ENCODE assay signal across 13 cellular contexts in the genomic region with DNA sequence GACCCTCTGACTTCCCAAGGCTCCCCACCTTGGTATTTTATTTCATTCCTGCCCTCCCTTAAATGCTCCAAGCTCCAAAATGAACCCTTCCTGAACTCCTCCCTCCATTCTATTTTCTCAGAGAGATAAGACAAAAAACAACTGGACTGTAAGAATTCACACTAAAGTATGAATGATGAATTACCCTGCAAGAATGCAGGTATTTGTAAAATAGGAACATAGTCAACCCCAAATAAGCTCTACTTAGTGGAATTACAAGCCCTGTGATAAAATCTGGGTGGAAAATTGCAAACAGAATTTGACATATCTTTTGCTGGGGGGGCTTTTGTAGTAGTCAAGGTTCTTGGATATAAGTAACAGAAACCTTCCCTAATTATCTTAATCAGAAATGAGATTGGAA.
A peak's percentile ranks its signal among the peaks of the same experiment; 100 is the strongest.
DNase-seq lines count a peak whose midpoint lies in the region; TF ChIP-seq lines count a peak whose summit lies in the region.
"Had no signal": no experiment of that assay in that cellular context is flagged by ENCODE, and none has a peak within 500 bp of the region (broad histone marks: within the 10 kb centered on the region; RNA-seq: fewer than 3 reads in every experiment).

No MANE protein-coding gene starts in this region.

- H3F3A ChIP-seq in PC-9 (ENCODE audit: insufficient read depth, low read depth) = peaks cover 29% of the 10 kb centered on the region

- H3K23ac ChIP-seq in H9 (ENCODE audit: insufficient read length, low read depth, low read length) = no peak overlapping the region

- no peak overlapping the region for H4K8ac ChIP-seq in H9 (replicated peaks; ENCODE audit: insufficient read length, low read depth, low read length)

- H4K5ac ChIP-seq in H9 (ENCODE audit: insufficient read length, low read depth, low read length) = no peak overlapping the region

- no peak overlapping the region for H3K4me3 Mint-ChIP-seq in H9
- H3K4me3 Mint-ChIP-seq in progenitor cell of endocrine pancreas (ENCODE audit: low read depth) = no peak overlapping the region
- no peak overlapping the region for H3K4me3 Mint-ChIP-seq in MCF 10A (ENCODE audit: unreplicated experiment)
- H3K4me3 Mint-ChIP-seq: B cell; CD4-positive, alpha-beta T cell had no signal

- H3K18ac ChIP-seq in H9 (ENCODE audit: insufficient read length, low read depth, low read length) = no peak overlapping the region

- no peak overlapping the region for H2BK5ac ChIP-seq in H9 (ENCODE audit: insufficient read length, low read length)

- H3K56ac ChIP-seq in H9 (ENCODE audit: insufficient read length, low read depth, low read length) = no peak overlapping the region

- H3K4me1 ChIP-seq in H9 (ENCODE audit: insufficient read depth, low read length) (peaks cover 24% of the 10 kb centered on the region; the same call in 1 of the 2 replicates), PC-9 (replicated peaks; ENCODE audit: insufficient read depth) (peaks cover 68% of the 10 kb centered on the region), hepatocyte (ENCODE audit: insufficient read depth) (peaks cover 28% of the 10 kb centered on the region), osteoblast (ENCODE audit: insufficient read depth, low read length) (no peaks in the 10 kb centered on the region)

- POLR2A ChIA-PET in PC-9 (lab: Charles Lee; ENCODE audit: unreplicated experiment) (interaction anchor here (0.6 to 0.7 kb wide), 4 partner anchors 49 to 194 kb away, joined by 3 to 4 read pairs (median 3); no protein-coding TSS in a partner anchor), MCF 10A (lab: Yijun Ruan, JAX) (no interaction called here)

- intact Hi-C loops in PC-9 (cut with micrococcal nuclease; ENCODE audit: unreplicated experiment) (no loop called here), MCF 10A (cut with micrococcal nuclease) (no loop called here)

- H3K9me3 Mint-ChIP-seq in H9 (peaks cover 0 to 6% of the 10 kb centered on the region in 2 experiments; a peak in 2 of 5 replicates), progenitor cell of endocrine pancreas (ENCODE audit: low read depth) (peaks cover 4% of the 10 kb centered on the region), MCF 10A (ENCODE audit: unreplicated experiment) (no peaks in the 10 kb centered on the region)
- H3K9me3 Mint-ChIP-seq: CD4-positive, alpha-beta T cell had no signal

- H4K20me1 ChIP-seq in H9 (ENCODE audit: control insufficient read depth, insufficient read depth, insufficient read length) (no peaks in the 10 kb centered on the region), PC-9 (ENCODE audit: insufficient read depth) (no peaks in the 10 kb centered on the region), hepatocyte (ENCODE audit: insufficient read depth, poor library complexity, severe bottlenecking) (no peaks in the 10 kb centered on the region), osteoblast (ENCODE audit: insufficient read depth, low read length) (no peaks in the 10 kb centered on the region)

- H3K79me2 ChIP-seq in H9 (ENCODE audit: insufficient read depth, low read length) (no peaks in the 10 kb centered on the region), PC-9 (ENCODE audit: low read depth) (no peaks in the 10 kb centered on the region), hepatocyte (no peaks in the 10 kb centered on the region), osteoblast (ENCODE audit: insufficient read depth, low read length) (no peaks in the 10 kb centered on the region)

- no peaks in the 10 kb centered on the region for H3K36me3 ChIP-seq in PC-9 (ENCODE audit: low read depth)
- H3K36me3 ChIP-seq in hepatocyte (replicated peaks; ENCODE audit: insufficient read depth, low read depth) = no peaks in the 10 kb centered on the region
- no peaks in the 10 kb centered on the region for H3K36me3 ChIP-seq in osteoblast (ENCODE audit: insufficient read depth, low read length)

- H3K9ac ChIP-seq in H9 (ENCODE audit: extremely low read depth, insufficient read length, low read length) = no peak overlapping the region

- H3K27ac ChIP-seq in H9 (ENCODE audit: insufficient read length, low read depth, low read length) = no peak overlapping the region
- H3K27ac ChIP-seq in PC-9 = peak overlapping the region; percentile 91
- peak overlapping the region; percentile 97 for H3K27ac ChIP-seq in hepatocyte
- no peak overlapping the region for H3K27ac ChIP-seq in osteoblast (ENCODE audit: low read depth, low read length)

- H3K36me3 Mint-ChIP-seq in H9 (ENCODE audit: insufficient read depth in 1 of 3, low read depth in 3 of 3) = peaks cover 0 to 12% (median 0%) of the 10 kb centered on the region in 3 experiments; a peak in 4 of 7 replicates
- peaks cover 2% of the 10 kb centered on the region for H3K36me3 Mint-ChIP-seq in progenitor cell of endocrine pancreas (ENCODE audit: insufficient read depth)
- no peaks in the 10 kb centered on the region for H3K36me3 Mint-ChIP-seq in MCF 10A (ENCODE audit: insufficient read depth, unreplicated experiment)

- no peaks in the 10 kb centered on the region for H3K27me3 ChIP-seq in H9 (ENCODE audit: insufficient read depth, low read length)
- no peaks in the 10 kb centered on the region for H3K27me3 ChIP-seq in PC-9 (ENCODE audit: insufficient read depth, low read depth)
- H3K27me3 ChIP-seq in hepatocyte = no peaks in the 10 kb centered on the region
- no peaks in the 10 kb centered on the region for H3K27me3 ChIP-seq in osteoblast (ENCODE audit: insufficient read depth, low read length)

- no peak overlapping the region for H2AK5ac ChIP-seq in H9 (ENCODE audit: insufficient read length, low read length)

- H2BK15ac ChIP-seq in H9 (ENCODE audit: low read depth, low read length) = no peak overlapping the region

- H4K91ac ChIP-seq in H9 (ENCODE audit: insufficient read length, low read depth, low read length) = no peak overlapping the region

- no peak for DNase-seq in H9
- peak in 1 of 2 experiments; percentile 54 for DNase-seq in PC-9
- DNase-seq in hepatocyte (ENCODE audit: low spot score) = no peak
- DNase-seq in progenitor cell of endocrine pancreas (ENCODE audit: low spot score, unreplicated experiment) = no peak
- no peak for DNase-seq in osteoblast (ENCODE audit: insufficient read length, low spot score, missing footprints)
- no peak for DNase-seq in occipital lobe (lab: John Stamatoyannopoulos, UW)
- no peak for DNase-seq in MCF 10A (ENCODE audit: unreplicated experiment)
- DNase-seq: ACHN; C1 segment of cervical spinal cord; Calu3; CD4-positive, alpha-beta T cell; DMS 273 treated with DMSO at 0.1 percent for 48 hours had no signal

- no peaks in the 10 kb centered on the region for H3K9me3 ChIP-seq in H9 (ENCODE audit: control insufficient read depth, low read depth, low read length)
- H3K9me3 ChIP-seq in PC-9 (ENCODE audit: insufficient read depth, low read depth) = peaks cover 6% of the 10 kb centered on the region; the same call in 1 of the 2 replicates
- H3K9me3 ChIP-seq in hepatocyte (ENCODE audit: low read depth) = no peaks in the 10 kb centered on the region
- H3K9me3 ChIP-seq in osteoblast (ENCODE audit: low read depth, low read length) = no peaks in the 10 kb centered on the region

- no peak overlapping the region for H3K14ac ChIP-seq in H9 (ENCODE audit: insufficient read depth, low read length)

- H3K9me2 ChIP-seq in PC-9 (ENCODE audit: insufficient read depth) (no peaks in the 10 kb centered on the region), hepatocyte (replicated peaks; ENCODE audit: insufficient read depth) (no peaks in the 10 kb centered on the region)

- H3K4me2 ChIP-seq in H9 (ENCODE audit: insufficient read depth, insufficient read length, low read length) (no peak overlapping the region), PC-9 (peak overlapping the region; percentile 51), hepatocyte (no peak overlapping the region), osteoblast (ENCODE audit: insufficient read depth, low read length) (no peak overlapping the region)

- H3K23me2 ChIP-seq in H9 (ENCODE audit: insufficient read length, low read depth, low read length, poor library complexity, severe bottlenecking) = no peaks in the 10 kb centered on the region

- no TSS peak for BruUV-seq in PC-9 (replicated peaks; lab: Mats Ljungman, UMichigan)
- no TSS peak for BruUV-seq in MCF 10A (replicated peaks; lab: Mats Ljungman, UMichigan)

- H2AFZ ChIP-seq in H9 (ENCODE audit: low read length) = no peak overlapping the region
- no peak overlapping the region for H2AFZ ChIP-seq in PC-9
- no peak overlapping the region for H2AFZ ChIP-seq in hepatocyte
- H2AFZ ChIP-seq in osteoblast (ENCODE audit: low read length) = no peak overlapping the region

- H3K4me3 ChIP-seq in PC-9 (no peak overlapping the region), hepatocyte (no peak overlapping the region), osteoblast (ENCODE audit: insufficient read depth, low read length) (no peak overlapping the region)

- no peak overlapping the region for H2BK120ac ChIP-seq in H9 (ENCODE audit: low read depth, low read length, poor library complexity, severe bottlenecking)

- no peaks in the 10 kb centered on the region for H3K79me1 ChIP-seq in H9 (ENCODE audit: insufficient read depth, low read depth, low read length, poor library complexity, severe bottlenecking)

- H3K27ac Mint-ChIP-seq in H9 (peak overlapping the region in 2 of 3 experiments; percentile 4 to 47; a peak in 4 of 7 replicates), progenitor cell of endocrine pancreas (peak overlapping the region; percentile 12), MCF 10A (ENCODE audit: low read depth, unreplicated experiment) (no peak overlapping the region)
- H3K27ac Mint-ChIP-seq: B cell had no signal

- peaks cover 19% of the 10 kb centered on the region for H3K27me3 Mint-ChIP-seq in H9 (ENCODE audit: low read depth)
- H3K27me3 Mint-ChIP-seq in progenitor cell of endocrine pancreas = peaks cover 20% of the 10 kb centered on the region
- H3K27me3 Mint-ChIP-seq in MCF 10A (ENCODE audit: insufficient read depth, unreplicated experiment) = no peaks in the 10 kb centered on the region

- no peak overlapping the region for H3K4ac ChIP-seq in H9 (ENCODE audit: low read depth, low read length)

- H3K4me1 Mint-ChIP-seq in H9 (peaks cover 66 to 77% of the 10 kb centered on the region in 2 experiments), progenitor cell of endocrine pancreas (ENCODE audit: low read depth) (peaks cover 27% of the 10 kb centered on the region), MCF 10A (ENCODE audit: insufficient read depth, unreplicated experiment) (peaks cover 6% of the 10 kb centered on the region)
- H3K4me1 Mint-ChIP-seq: B cell had no signal

- no peak overlapping the region for H2BK20ac ChIP-seq in H9 (ENCODE audit: low read depth, low read length, poor library complexity, severe bottlenecking)

- TF ChIP-seq CTCF in H9 (conservative IDR thresholded peaks at IDR 0.05) = no peak
- no peak for TF ChIP-seq CTCF in PC-9 (conservative IDR thresholded peaks at IDR 0.05)
- TF ChIP-seq CTCF in hepatocyte (IDR thresholded peaks at IDR 0.05; ENCODE audit: poor library complexity) = no peak
- TF ChIP-seq CTCF in progenitor cell of endocrine pancreas (IDR thresholded peaks at IDR 0.05; ENCODE audit: unreplicated experiment) = no peak
- TF ChIP-seq CTCF in osteoblast (IDR thresholded peaks at IDR 0.05; ENCODE audit: extremely low read depth, low read depth, low read length) = no peak
- TF ChIP-seq CTCF in MCF 10A (IDR thresholded peaks at IDR 0.05; ENCODE audit: unreplicated experiment) = no peak

- no peak overlapping the region for H3T11ph ChIP-seq in H9 (ENCODE audit: low read length)

- CTCF ChIA-PET in PC-9 (lab: Charles Lee) = no interaction called here
- CTCF ChIA-PET in MCF 10A (lab: Yijun Ruan, JAX) = interaction anchor here (0.6 to 1.2 kb wide), 3 partner anchors 18 to 248 kb away, joined by 3 read pairs; no protein-coding TSS in a partner anchor

- H2BK12ac ChIP-seq in H9 (ENCODE audit: insufficient read length, low read depth, low read length) = no peak overlapping the region

Comparison
In these comparisons a context has a peak if more than half of its experiments do, and no peak if none do; other contexts are left out.
1. H3K27ac ChIP-seq: peak in PC-9 (single experiment) and hepatocyte (single experiment); none in H9 (single experiment) and osteoblast (single experiment).